ENCODE assay signal across 8 cellular contexts in genomic region chr6:125779924-125780539, GRCh38. TPM values are rescaled to one million over a fixed set of nuclear protein-coding genes. Genes with fewer than 3 reads are reported as not detected.
DNase-seq lines count a peak whose midpoint lies in the region; ATAC-seq, FAIRE-seq and TF ChIP-seq lines count a peak whose summit lies in the region.

No MANE protein-coding gene starts in this region.

- peak overlapping the region; percentile 80 to 90 for H3K27ac ChIP-seq in kidney (ENCODE audit: low read depth in 2 of 2, low read length in 2 of 2)

- no peak for TF ChIP-seq CTCF in kidney (IDR thresholded peaks at IDR 0.05; ENCODE audit: borderline replicate concordance, extremely low read depth, insufficient read depth)

- H3K9ac ChIP-seq in kidney (ENCODE audit: low read length in 2 of 2), result peak overlapping the region; percentile 18 to 87

- H3K4me1 ChIP-seq in kidney (ENCODE audit: control insufficient read depth in 1 of 2, insufficient read depth in 1 of 2, low read depth in 1 of 2, low read length in 2 of 2), result peaks cover 0 to 5% of the 10 kb centered on the region in 2 donors

- H3K36me3 ChIP-seq in kidney (ENCODE audit: control insufficient read depth in 1 of 2, insufficient read depth in 2 of 2, low read length in 2 of 2), result no peaks in the 10 kb centered on the region

- no peaks in the 10 kb centered on the region for H3K9me3 ChIP-seq in kidney (ENCODE audit: control insufficient read depth in 1 of 2, low read length in 2 of 2)

- intact Hi-C loops in kidney (cut with DNase I), result no loop called here

- H3K4me3 ChIP-seq in kidney (ENCODE audit: low read length in 2 of 2), result peak overlapping the region; percentile 70 to 94

- peak; percentile 95 for DNase-seq in AG08395 (ENCODE audit: low spot score)
- DNase-seq in NCI-H2227 treated with DMSO at 0.1 percent for 48 hours (lab: John Stamatoyannopoulos, UW), result peak; percentile 93
- DNase-seq in activated CD4-positive, CD25-positive, alpha-beta regulatory T cell treated with anti-CD3 and anti-CD28 coated beads, Interleukin-2, amount 50 U/mL, for 16 hours (ENCODE audit: low read depth, low spot score), result peak; percentile 74
- peak; percentile 93 for DNase-seq in cerebellum (ENCODE audit: low spot score)
- DNase-seq in kidney, result peak; percentile 93
- DNase-seq in stimulated activated CD4-positive, alpha-beta T cell treated with anti-CD3 and anti-CD28 coated beads, Interleukin-12 subunit alpha, Interleukin-12 subunit beta, amount 100 ng/mL, for 48 hours (ENCODE audit: low read depth in 2 of 3, low spot score in 1 of 3), result peak; percentile 73 to 93 (median 77)

- FAIRE-seq in kidney (lab: Jason Lieb, UNC), result peak; percentile 99

- ATAC-seq in GM18907 (IDR thresholded peaks at IDR 0.05; ENCODE audit: unreplicated experiment) (peak; percentile 87), HG03175 (IDR thresholded peaks at IDR 0.05; ENCODE audit: unreplicated experiment) (peak; percentile 86)

RNA-seq across cellular contexts. Expression of gene NCOA7, which starts 10.7 kb away (rescaled TPM):
- total RNA-seq in cerebellum (28.8 TPM), kidney (135 TPM)
- 21.0 TPM for polyA plus RNA-seq in kidney (ENCODE audit: insufficient read depth, low read depth, low replicate concordance)

RNA-seq across cellular contexts. Expression of gene HEY2, which starts 30.6 kb away (rescaled TPM):
- total RNA-seq in cerebellum, result 9.5 TPM
- 10.7 TPM for total RNA-seq in kidney
- polyA plus RNA-seq in kidney (ENCODE audit: insufficient read depth, low read depth, low replicate concordance), result 4.2 TPM

Comparison
In these comparisons a context has a peak if more than half of its experiments do, and no peak if none do; other contexts are left out.
1. Peak in every context shown above with its lines: DNase-seq, ATAC-seq, H3K4me3 ChIP-seq and H3K27ac ChIP-seq.